Comparison of ENCODE assay signal across 8 cellular contexts in genomic region chr12:8950702-8951478, GRCh38. TPM values are rescaled to one million over a fixed set of nuclear protein-coding genes. Genes with fewer than 3 reads are reported as not detected.
DNase-seq lines count a peak whose midpoint lies in the region; ATAC-seq lines count a peak whose summit lies in the region.

No MANE protein-coding gene starts in this region.

- CTCF ChIA-PET in naive thymus-derived CD4-positive, alpha-beta T cell (lab: Charles Lee): interaction anchor here (0.6 to 15.2 kb wide), 16 partner anchors 9 to 99 kb away, joined by 3 to 287 read pairs (median 4); partner anchors contain the start of gene KLRG1

- intact Hi-C loops in naive thymus-derived CD4-positive, alpha-beta T cell (cut with micrococcal nuclease): loop anchor here (1.0 to 5.0 kb wide), 13 partner anchors 9 to 996 kb away; partner anchors contain the start of gene KLRG1 (in 1 of the 2)

- peak overlapping the region; percentile 93 to 98 (median 94) for H3K27ac Mint-ChIP-seq in CD4-positive, CD25-positive, alpha-beta regulatory T cell
- peak overlapping the region; percentile 91 for H3K27ac Mint-ChIP-seq in central memory CD8-positive, alpha-beta T cell (ENCODE audit: low read depth)
- peak overlapping the region; percentile 89 to 99 (median 96) for H3K27ac Mint-ChIP-seq in naive thymus-derived CD4-positive, alpha-beta T cell

- H3K4me1 ChIP-seq in CD4-positive, CD25-positive, alpha-beta regulatory T cell (ENCODE audit: control insufficient read depth, insufficient read depth, low read length, poor library complexity, severe bottlenecking): peaks cover 80% of the 10 kb centered on the region
- H3K4me1 ChIP-seq in naive thymus-derived CD4-positive, alpha-beta T cell (ENCODE audit: control insufficient read depth in 2 of 2, insufficient read depth in 2 of 2, low read length in 2 of 2): peaks cover 54 to 59% of the 10 kb centered on the region in 2 donors

- DNase-seq in CD4-positive, CD25-positive, alpha-beta regulatory T cell: peak in 2 of 3 donors; percentile 48 to 61
- no peak for DNase-seq in MG63
- no peak for DNase-seq in central memory CD8-positive, alpha-beta T cell (ENCODE audit: low spot score in 2 of 2)
- DNase-seq in naive thymus-derived CD4-positive, alpha-beta T cell: peak in 7 of 9 donors; percentile 15 to 69 (median 48)
- DNase-seq in AG08396 (ENCODE audit: low spot score): no peak
- no peak for DNase-seq in DMS79 (lab: John Stamatoyannopoulos, UW)

- peaks cover 0 to 8% (median 0%) of the 10 kb centered on the region in 7 donors for H3K9me3 Mint-ChIP-seq in CD4-positive, CD25-positive, alpha-beta regulatory T cell
- H3K9me3 Mint-ChIP-seq in central memory CD8-positive, alpha-beta T cell: peaks cover 5% of the 10 kb centered on the region
- peaks cover 0 to 7% (median 5%) of the 10 kb centered on the region in 11 donors for H3K9me3 Mint-ChIP-seq in naive thymus-derived CD4-positive, alpha-beta T cell

- POLR2A ChIA-PET in naive thymus-derived CD4-positive, alpha-beta T cell (lab: Charles Lee): interaction anchor here (0.6 to 8.9 kb wide), 17 partner anchors 8 to 1243 kb away, joined by 3 to 148 read pairs (median 5); partner anchors contain the start of gene RIMKLB

- peaks cover 5% of the 10 kb centered on the region for H3K36me3 ChIP-seq in CD4-positive, CD25-positive, alpha-beta regulatory T cell (ENCODE audit: control insufficient read depth, insufficient read depth, low read length)
- H3K36me3 ChIP-seq in MG63: peaks cover 8% of the 10 kb centered on the region
- H3K36me3 ChIP-seq in naive thymus-derived CD4-positive, alpha-beta T cell (ENCODE audit: control insufficient read depth in 2 of 3, insufficient read depth in 3 of 3, low read length in 3 of 3): peaks cover 0 to 12% (median 0%) of the 10 kb centered on the region in 3 experiments

- H3K27me3 Mint-ChIP-seq in CD4-positive, CD25-positive, alpha-beta regulatory T cell: no peaks in the 10 kb centered on the region
- no peaks in the 10 kb centered on the region for H3K27me3 Mint-ChIP-seq in central memory CD8-positive, alpha-beta T cell
- no peaks in the 10 kb centered on the region for H3K27me3 Mint-ChIP-seq in naive thymus-derived CD4-positive, alpha-beta T cell

- H3K4me3 ChIP-seq in CD4-positive, CD25-positive, alpha-beta regulatory T cell (ENCODE audit: low read depth, low read length): peak overlapping the region; percentile 100
- H3K4me3 ChIP-seq in MG63: peak overlapping the region; percentile 82
- H3K4me3 ChIP-seq in naive thymus-derived CD4-positive, alpha-beta T cell (ENCODE audit: low read length): peak overlapping the region; percentile 93

- H3K36me3 Mint-ChIP-seq in CD4-positive, CD25-positive, alpha-beta regulatory T cell: peaks cover 16% of the 10 kb centered on the region
- H3K36me3 Mint-ChIP-seq in central memory CD8-positive, alpha-beta T cell (ENCODE audit: insufficient read depth): peaks cover 16% of the 10 kb centered on the region
- peaks cover 0 to 25% (median 11%) of the 10 kb centered on the region in 5 donors for H3K36me3 Mint-ChIP-seq in naive thymus-derived CD4-positive, alpha-beta T cell

- peak overlapping the region; percentile 98 for H3K27ac ChIP-seq in CD4-positive, CD25-positive, alpha-beta regulatory T cell (ENCODE audit: insufficient read depth, low read length, poor library complexity, severe bottlenecking)
- H3K27ac ChIP-seq in naive thymus-derived CD4-positive, alpha-beta T cell (ENCODE audit: low read depth, low read length): peak overlapping the region; percentile 92

- peaks cover 31 to 80% (median 65%) of the 10 kb centered on the region in 4 donors for H3K4me1 Mint-ChIP-seq in CD4-positive, CD25-positive, alpha-beta regulatory T cell
- H3K4me1 Mint-ChIP-seq in central memory CD8-positive, alpha-beta T cell: peaks cover 72% of the 10 kb centered on the region
- peaks cover 45 to 84% (median 66%) of the 10 kb centered on the region in 7 donors for H3K4me1 Mint-ChIP-seq in naive thymus-derived CD4-positive, alpha-beta T cell

- no peaks in the 10 kb centered on the region for H3K9me3 ChIP-seq in CD4-positive, CD25-positive, alpha-beta regulatory T cell (ENCODE audit: control insufficient read depth in 2 of 2, low read length in 2 of 2)
- H3K9me3 ChIP-seq in MG63: no peaks in the 10 kb centered on the region
- H3K9me3 ChIP-seq in naive thymus-derived CD4-positive, alpha-beta T cell (ENCODE audit: control insufficient read depth in 2 of 3, low read length in 3 of 3): peaks cover 0 to 2% (median 0%) of the 10 kb centered on the region in 3 experiments

- H3K4me3 Mint-ChIP-seq in CD4-positive, CD25-positive, alpha-beta regulatory T cell: peak overlapping the region; percentile 92 to 97 (median 95)
- H3K4me3 Mint-ChIP-seq in central memory CD8-positive, alpha-beta T cell: peak overlapping the region; percentile 95
- peak overlapping the region; percentile 83 to 99 (median 95) for H3K4me3 Mint-ChIP-seq in naive thymus-derived CD4-positive, alpha-beta T cell

- H3K27me3 ChIP-seq in CD4-positive, CD25-positive, alpha-beta regulatory T cell (ENCODE audit: control insufficient read depth, insufficient read depth, low read length): no peaks in the 10 kb centered on the region
- no peaks in the 10 kb centered on the region for H3K27me3 ChIP-seq in MG63
- H3K27me3 ChIP-seq in naive thymus-derived CD4-positive, alpha-beta T cell (ENCODE audit: control insufficient read depth in 2 of 2, insufficient read depth in 2 of 2, low read length in 2 of 2): no peaks in the 10 kb centered on the region

- no peak for ATAC-seq in CD4-positive, CD25-positive, alpha-beta regulatory T cell (ENCODE audit: low read depth in 2 of 2)
- ATAC-seq in central memory CD8-positive, alpha-beta T cell (replicated peaks; ENCODE audit: extremely low read depth, poor library complexity, severe bottlenecking): peak; percentile 8
- peak; percentile 14 for ATAC-seq in naive thymus-derived CD4-positive, alpha-beta T cell
- ATAC-seq in GM21447 (IDR thresholded peaks at IDR 0.05; ENCODE audit: unreplicated experiment) (no peak), HG02763 (IDR thresholded peaks at IDR 0.05; ENCODE audit: unreplicated experiment) (no peak)

RNA-seq across cellular contexts. Expression of gene M6PR, which starts 1.4 kb away (rescaled TPM):
- total RNA-seq in CD4-positive, CD25-positive, alpha-beta regulatory T cell: 132 TPM
- 100 to 1,000 TPM; 227 to 272 (median 261) TPM for polyA plus RNA-seq in CD4-positive, CD25-positive, alpha-beta regulatory T cell
- total RNA-seq in MG63 (2014; rRNA removed; shearing (Covaris generic); ENCODE audit: low replicate concordance): 153 and 164 TPM in 2 replicates
- 100 to 1,000 TPM; 123 to 195 (median 176) TPM for total RNA-seq in naive thymus-derived CD4-positive, alpha-beta T cell
- 100 to 1,000 TPM; 239 to 248 TPM for polyA plus RNA-seq in naive thymus-derived CD4-positive, alpha-beta T cell

RNA-seq across cellular contexts. Expression of gene PHC1, which starts 36.6 kb away (rescaled TPM):
- total RNA-seq in CD4-positive, CD25-positive, alpha-beta regulatory T cell: 46.6 TPM
- 10 to 100 TPM; 15.5 to 17.2 (median 16.4) TPM for polyA plus RNA-seq in CD4-positive, CD25-positive, alpha-beta regulatory T cell
- 5.9 and 13.0 TPM in 2 replicates for total RNA-seq in MG63 (2014; rRNA removed; shearing (Covaris generic); ENCODE audit: low replicate concordance)
- 10 to 100 TPM; 15.4 to 55.0 (median 45.6) TPM for total RNA-seq in naive thymus-derived CD4-positive, alpha-beta T cell
- polyA plus RNA-seq in naive thymus-derived CD4-positive, alpha-beta T cell: 10 to 100 TPM; 19.5 to 23.6 TPM

RNA-seq across cellular contexts. Expression of gene KLRG1, which starts 38.5 kb away (rescaled TPM):
- 4.8 TPM for total RNA-seq in CD4-positive, CD25-positive, alpha-beta regulatory T cell
- polyA plus RNA-seq in CD4-positive, CD25-positive, alpha-beta regulatory T cell: 10 to 100 TPM; 15.8 to 22.2 (median 16.6) TPM
- 2.1 TPM in 1 of 2 replicates, not detected in the other for total RNA-seq in MG63 (2014; rRNA removed; shearing (Covaris generic); ENCODE audit: low replicate concordance)
- total RNA-seq in naive thymus-derived CD4-positive, alpha-beta T cell: 10 to 100 TPM in 3 of 5 experiments, 1 to 10 TPM in 2; 2.8 to 43.8 (median 26.9) TPM
- polyA plus RNA-seq in naive thymus-derived CD4-positive, alpha-beta T cell: 10 to 100 TPM; 11.7 to 18.0 TPM

Comparison
In these comparisons a context has a peak if more than half of its experiments do, and no peak if none do; other contexts are left out.
1. ATAC-seq: peak in central memory CD8-positive, alpha-beta T cell (single experiment) and naive thymus-derived CD4-positive, alpha-beta T cell (single experiment); none in CD4-positive, CD25-positive, alpha-beta regulatory T cell (0 of 2), GM21447 (single experiment) and HG02763 (single experiment).
2. DNase-seq: peak in CD4-positive, CD25-positive, alpha-beta regulatory T cell (2 of 3) and naive thymus-derived CD4-positive, alpha-beta T cell (7 of 9); none in MG63 (single experiment), central memory CD8-positive, alpha-beta T cell (0 of 2), AG08396 (single experiment) and DMS79 (single experiment).
3. Peak in every context shown above with its lines, with median percentiles within 50 percentile points of each other: H3K4me3 ChIP-seq, H3K27ac Mint-ChIP-seq and H3K4me3 Mint-ChIP-seq.